Comparison of ENCODE assay signal across 8 cellular contexts in the genomic region with DNA sequence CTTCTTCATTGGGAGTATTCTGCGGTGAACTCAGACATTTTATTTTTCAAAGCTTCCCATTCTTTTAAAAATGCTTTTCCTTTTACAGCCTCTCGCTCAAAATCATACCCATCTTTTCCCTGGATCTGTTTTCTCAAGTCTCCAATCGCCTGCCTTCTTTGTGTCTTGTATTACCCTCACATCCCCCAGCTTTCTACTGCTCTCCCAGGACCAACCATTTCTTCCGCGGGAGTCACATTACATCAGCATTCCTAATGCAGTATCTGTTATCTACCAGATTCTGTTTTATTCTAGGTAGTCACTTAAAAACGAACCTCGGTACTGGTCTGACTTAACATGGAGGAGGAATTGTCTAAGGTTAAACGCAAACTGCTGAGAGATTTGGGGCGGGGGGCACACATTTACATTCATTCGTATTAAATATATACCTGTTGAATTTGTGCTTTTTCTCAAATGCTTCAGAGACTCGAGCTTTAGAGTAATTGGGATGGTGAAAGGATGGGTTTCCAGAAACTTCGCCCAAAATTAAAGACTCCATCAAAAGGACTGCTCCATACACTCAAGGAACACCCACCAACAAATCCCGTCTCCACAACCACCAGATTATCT. TPM values are rescaled to one million over a fixed set of nuclear protein-coding genes. Genes with fewer than 3 reads are reported as not detected.
DNase-seq lines count a peak whose midpoint lies in the region; ATAC-seq, FAIRE-seq and TF ChIP-seq lines count a peak whose summit lies in the region.

No MANE protein-coding gene starts in this region.

- H2BK5ac ChIP-seq in mesendoderm (ENCODE audit: low read length): no peak overlapping the region

- H3K79me1 ChIP-seq in mesendoderm (ENCODE audit: low read length): peaks cover 5% of the 10 kb centered on the region

- peaks cover 28% of the 10 kb centered on the region for H3K79me2 ChIP-seq in mesendoderm (ENCODE audit: control insufficient read depth, insufficient read depth, low read length)

- H3K4me1 ChIP-seq in mesendoderm (ENCODE audit: control insufficient read depth, low read depth, low read length): peaks cover 2% of the 10 kb centered on the region

- no peaks in the 10 kb centered on the region for H3K27me3 ChIP-seq in mesendoderm (ENCODE audit: insufficient read depth, low read length, poor library complexity)

- peak; percentile 85 for FAIRE-seq in HTR-8/SVneo (lab: Jason Lieb, UNC)
- FAIRE-seq in GM12892 (lab: Jason Lieb, UNC): no peak

- H3K4me1 Mint-ChIP-seq in stimulated activated naive B cell treated with anti-CD40 and anti-IgM and Interleukin-4, amounts not matched to agents 10 μg/mL and 1 μg/mL and 100 μg/mL, for 72 hours: peaks cover 8 to 14% of the 10 kb centered on the region in 2 donors

- peak overlapping the region in 1 of 2 donors; percentile 62 for H3K4me3 Mint-ChIP-seq in stimulated activated naive B cell treated with anti-CD40 and anti-IgM and Interleukin-4, amounts not matched to agents 10 μg/mL and 1 μg/mL and 100 μg/mL, for 72 hours

- H3K36me3 Mint-ChIP-seq in stimulated activated naive B cell treated with anti-CD40 and anti-IgM and Interleukin-4, amounts not matched to agents 10 μg/mL and 1 μg/mL and 100 μg/mL, for 72 hours: no peaks in the 10 kb centered on the region

- no peak overlapping the region for H2AK5ac ChIP-seq in mesendoderm (ENCODE audit: low read length)

- H3K27me3 Mint-ChIP-seq in stimulated activated naive B cell treated with anti-CD40 and anti-IgM and Interleukin-4, amounts not matched to agents 10 μg/mL and 1 μg/mL and 100 μg/mL, for 72 hours: peaks cover 35 to 39% of the 10 kb centered on the region in 2 donors

- no peak overlapping the region for H2BK120ac ChIP-seq in mesendoderm (ENCODE audit: low read depth, low read length)

- no peak overlapping the region for H2BK15ac ChIP-seq in mesendoderm (replicated peaks; ENCODE audit: low read depth)

- H3K36me3 ChIP-seq in mesendoderm (ENCODE audit: control insufficient read depth, insufficient read depth, low read length): peaks cover 5% of the 10 kb centered on the region

- H3K4me2 ChIP-seq in mesendoderm (ENCODE audit: low read length): peak overlapping the region; percentile 31

- H4K5ac ChIP-seq in mesendoderm (ENCODE audit: low read length): no peak overlapping the region

- H3K9ac ChIP-seq in mesendoderm (ENCODE audit: low read length): peak overlapping the region; percentile 46

- no peak for TF ChIP-seq CTCF in astrocyte of the spinal cord (IDR thresholded peaks at IDR 0.05; ENCODE audit: low read depth, low read length)

- no peak for TF ChIP-seq POLR2A in GM12892 (IDR thresholded peaks at IDR 0.05; ENCODE audit: low read depth, low read length)

- no peak overlapping the region for H3K23ac ChIP-seq in mesendoderm (ENCODE audit: low read length)

- in situ Hi-C loops in astrocyte of the spinal cord (cut with HindIII; ENCODE audit: low sequenced_read_pairs): no loop called here

- peak overlapping the region; percentile 20 for H3K18ac ChIP-seq in mesendoderm (ENCODE audit: low read length)

- peak; percentile 35 for DNase-seq in Ammon's horn (ENCODE audit: low spot score)
- DNase-seq in HTR-8/SVneo (ENCODE audit: insufficient read length, low spot score): peak; percentile 33
- DNase-seq in astrocyte of the spinal cord (ENCODE audit: low read depth, low spot score): peak; percentile 61
- DNase-seq in mesendoderm: peak; percentile 82
- DNase-seq in NOMO-1 (lab: John Stamatoyannopoulos, UW; ENCODE audit: unreplicated experiment in 2 of 2): no peak
- no peak for DNase-seq in GM12892 (ENCODE audit: insufficient read length)
- no peak for DNase-seq in stimulated activated naive B cell treated with anti-CD40 and anti-IgM and Interleukin-4, amounts not matched to agents 10 μg/mL and 1 μg/mL and 100 μg/mL, for 72 hours
- DNase-seq in middle frontal gyrus (ENCODE audit: extremely low spot score, low spot score): no peak

- no peak overlapping the region for H3K27ac ChIP-seq in mesendoderm (ENCODE audit: low read depth, low read length)

- WGBS in mesendoderm (ENCODE audit: extremely low coverage, insufficient coverage, low lambda C conversion rate): no CpG with 5 or more reads among the region's 13 CpGs

- peak overlapping the region; percentile 42 for H3K56ac ChIP-seq in mesendoderm (ENCODE audit: low read length)

- no peaks in the 10 kb centered on the region for H3K9me3 Mint-ChIP-seq in stimulated activated naive B cell treated with anti-CD40 and anti-IgM and Interleukin-4, amounts not matched to agents 10 μg/mL and 1 μg/mL and 100 μg/mL, for 72 hours

- H3K4me3 ChIP-seq in astrocyte of the spinal cord (ENCODE audit: low read depth, low read length) (peak overlapping the region; percentile 81), mesendoderm (ENCODE audit: low read length) (peak overlapping the region; percentile 40)

- H3K27ac Mint-ChIP-seq in stimulated activated naive B cell treated with anti-CD40 and anti-IgM and Interleukin-4, amounts not matched to agents 10 μg/mL and 1 μg/mL and 100 μg/mL, for 72 hours: no peak overlapping the region

- no peak for ATAC-seq in stimulated activated naive B cell treated with anti-CD40 and anti-IgM and Interleukin-4, amounts not matched to agents 10 μg/mL and 1 μg/mL and 100 μg/mL, for 72 hours (replicated peaks)

- H3K4ac ChIP-seq in mesendoderm (ENCODE audit: low read depth, low read length): no peak overlapping the region

- no peak overlapping the region for H4K8ac ChIP-seq in mesendoderm (ENCODE audit: low read depth, low read length)

RNA-seq across cellular contexts. Expression of a gene that starts 0.5 kb away (rescaled TPM):
- 1,131 TPM for polyA plus RNA-seq in mesendoderm (2013, experiment 1 of 2)
- 1,131 TPM for polyA plus RNA-seq in mesendoderm (2013, experiment 2 of 2)
- 126 TPM for polyA plus RNA-seq in GM12892 (2012; ENCODE audit: missing spikeins)

RNA-seq across cellular contexts. Expression of a gene that starts 41.9 kb away (rescaled TPM):
- 38.9 TPM for polyA plus RNA-seq in mesendoderm (2013, experiment 1 of 2)
- 39.4 TPM for polyA plus RNA-seq in mesendoderm (2013, experiment 2 of 2)
- 12.2 TPM for polyA plus RNA-seq in GM12892 (2012; ENCODE audit: missing spikeins)

Comparison
In these comparisons a context has a peak if more than half of its experiments do, and no peak if none do; other contexts are left out.
1. DNase-seq: peak in Ammon's horn (single experiment), HTR-8/SVneo (single experiment), astrocyte of the spinal cord (single experiment) and mesendoderm (single experiment); none in NOMO-1 (0 of 2), GM12892 (single experiment), stimulated activated naive B cell treated with anti-CD40 and anti-IgM and Interleukin-4, amounts not matched to agents 10 μg/mL and 1 μg/mL and 100 μg/mL, for 72 hours (single experiment) and middle frontal gyrus (single experiment).